In genomic region chr1:27221098-27221497, GRCh38 we compare ENCODE assay signal across 1 cellular context.
TF ChIP-seq lines count a peak whose summit lies in the region.

No MANE protein-coding gene starts in this region.

TF ChIP-seq in HEK293, 187 proteins besides CTCF, POLR2A, EP300 and RAD21 (continued from another document):
- TF ChIP-seq PRDM4 (tag by site-specific recombination; IDR thresholded peaks at IDR 0.05) = peak; percentile 71
- TF ChIP-seq RBAK (tag by site-specific recombination; IDR thresholded peaks at IDR 0.05) = no peak
- no peak for TF ChIP-seq ZNF18 (tag by site-specific recombination; IDR thresholded peaks at IDR 0.05)
- no peak for TF ChIP-seq SP3 (tag by site-specific recombination; IDR thresholded peaks at IDR 0.05)
- no peak for TF ChIP-seq ZNF501 (tag by site-specific recombination; IDR thresholded peaks at IDR 0.05)
- TF ChIP-seq ZNF624 (tag by site-specific recombination; IDR thresholded peaks at IDR 0.05) = no peak
- no peak for TF ChIP-seq SALL2 (tag by site-specific recombination; IDR thresholded peaks at IDR 0.05; ENCODE audit: borderline replicate concordance)
- TF ChIP-seq ZNF521 (tag by site-specific recombination; IDR thresholded peaks at IDR 0.05) = no peak
- TF ChIP-seq ZNF132 (tag by site-specific recombination; IDR thresholded peaks at IDR 0.05; ENCODE audit: borderline replicate concordance) = no peak
- TF ChIP-seq ZBTB11 (tag by site-specific recombination; conservative IDR thresholded peaks at IDR 0.05; ENCODE audit: low read depth) = no peak
- TF ChIP-seq BCL11A (tag by site-specific recombination; IDR thresholded peaks at IDR 0.05; ENCODE audit: low read depth) = no peak
- TF ChIP-seq ZNF354C (tag by site-specific recombination; IDR thresholded peaks at IDR 0.05; ENCODE audit: borderline replicate concordance, low read depth) = no peak
- no peak for TF ChIP-seq ZSCAN23 (tag by site-specific recombination; IDR thresholded peaks at IDR 0.05)
- TF ChIP-seq ZNF37A (tag by site-specific recombination; IDR thresholded peaks at IDR 0.05) = no peak
- no peak for TF ChIP-seq ZNF202 (tag by site-specific recombination; IDR thresholded peaks at IDR 0.05; ENCODE audit: borderline replicate concordance)
- TF ChIP-seq ZNF350 (tag by site-specific recombination; IDR thresholded peaks at IDR 0.05) = no peak
- TF ChIP-seq ZNF664 (tag by site-specific recombination; IDR thresholded peaks at IDR 0.05) = peak; percentile 93
